Comparison of ENCODE assay signal across 8 cellular contexts in genomic region chr9:95874989-95875304, GRCh38. TPM values are rescaled to one million over a fixed set of nuclear protein-coding genes. Genes with fewer than 3 reads are reported as not detected.
A peak's percentile ranks its signal among the peaks of the same experiment; 100 is the strongest.
DNase-seq lines count a peak whose midpoint lies in the region; FAIRE-seq and TF ChIP-seq lines count a peak whose summit lies in the region.

No MANE protein-coding gene starts in this region.

- H3K27ac Mint-ChIP-seq in neural crest cell (ENCODE audit: unreplicated experiment) = no peak overlapping the region

- in situ Hi-C loops in ACHN (cut with HindIII; ENCODE audit: low pct_ligation_motif_present, low pct_unique_long_range_greater_than_20kb, low sequenced_read_pairs) = no loop called here

- DNase-seq in ACHN = peak; percentile 33
- peak; percentile 33 for DNase-seq in GM20000 (ENCODE audit: low spot score)
- DNase-seq in NCI-H524 treated with DMSO at 0.1 percent for 48 hours (lab: John Stamatoyannopoulos, UW) = peak; percentile 32
- peak; percentile 23 for DNase-seq in activated CD8-positive, alpha-beta memory T cell treated with anti-CD3 and anti-CD28 coated beads, Interleukin-2, amount 50 U/mL, for 1 hour (ENCODE audit: extremely low read depth)
- DNase-seq in endothelial cell of umbilical vein (ENCODE audit: low read depth, low spot score) = no peak
- DNase-seq in neural crest cell (ENCODE audit: low read depth, low spot score) = peak; percentile 26
- peak; percentile 44 for DNase-seq in stomach
- no peak for DNase-seq in DMS114 treated with DMSO at 0.1 percent for 48 hours (lab: John Stamatoyannopoulos, UW; ENCODE audit: unreplicated experiment)

- no peaks in the 10 kb centered on the region for H3K9me3 ChIP-seq in endothelial cell of umbilical vein (replicated peaks; ENCODE audit: control insufficient read depth, insufficient read depth, low read length)
- H3K9me3 ChIP-seq in stomach = no peaks in the 10 kb centered on the region

- H4K20me1 ChIP-seq in endothelial cell of umbilical vein (replicated peaks; ENCODE audit: control insufficient read depth, extremely low read depth, insufficient read depth, low read length) = no peaks in the 10 kb centered on the region

- H2AFZ ChIP-seq in endothelial cell of umbilical vein (ENCODE audit: low read depth, low read length) = peak overlapping the region; percentile 44

- peak overlapping the region; percentile 91 for H3K4me2 ChIP-seq in endothelial cell of umbilical vein (ENCODE audit: insufficient read depth, low read length)

- peaks cover 27% of the 10 kb centered on the region for H3K36me3 Mint-ChIP-seq in neural crest cell (ENCODE audit: low read depth)

- H3K27me3 ChIP-seq in endothelial cell of umbilical vein (ENCODE audit: control insufficient read depth in 2 of 2, insufficient read depth in 2 of 2, low read length in 2 of 2) (no peaks in the 10 kb centered on the region), stomach (no peaks in the 10 kb centered on the region)

- H3K4me3 Mint-ChIP-seq in neural crest cell = no peak overlapping the region

- H3K4me1 ChIP-seq in endothelial cell of umbilical vein (ENCODE audit: control insufficient read depth, extremely low read depth, insufficient read depth, low read length) (peaks cover 18% of the 10 kb centered on the region), stomach (peaks cover 4 to 20% (median 11%) of the 10 kb centered on the region in 4 donors)

- BruUV-seq in endothelial cell of umbilical vein (replicated peaks; lab: Mats Ljungman, UMichigan) = TSS peak; percentile 61

- no peaks in the 10 kb centered on the region for H3K9me1 ChIP-seq in endothelial cell of umbilical vein (replicated peaks; ENCODE audit: control insufficient read depth, extremely low read depth, insufficient read depth, low read length)

- no peak overlapping the region for H3K27ac ChIP-seq in endothelial cell of umbilical vein (ENCODE audit: insufficient read depth, low read depth, low read length)
- peak overlapping the region in 1 of 5 donors; percentile 99 for H3K27ac ChIP-seq in stomach

- TF ChIP-seq POLR2A in endothelial cell of umbilical vein (IDR thresholded peaks at IDR 0.05; ENCODE audit: low read depth, low read length) (no peak), stomach (IDR thresholded peaks at IDR 0.05) (no peak)

- TF ChIP-seq EP300 in stomach (IDR thresholded peaks at IDR 0.05) = no peak

- H3K9ac ChIP-seq in endothelial cell of umbilical vein (replicated peaks; ENCODE audit: extremely low read depth, insufficient read depth, low read length) = peak overlapping the region; percentile 91

- peaks cover 11% of the 10 kb centered on the region for H3K79me2 ChIP-seq in endothelial cell of umbilical vein (ENCODE audit: control insufficient read depth, insufficient read depth, low read length)

- POLR2A ChIA-PET in endothelial cell of umbilical vein (lab: Charles Lee) = interaction anchor here (0.6 to 1.7 kb wide), 5 partner anchors 36 to 364 kb away, joined by 3 to 7 read pairs (median 4); no protein-coding TSS in a partner anchor

- no peak for FAIRE-seq in endothelial cell of umbilical vein (lab: Jason Lieb, UNC)

- CTCF ChIA-PET in endothelial cell of umbilical vein (lab: Charles Lee) = interaction anchor here (0.6 to 2.9 kb wide), 11 partner anchors 14 to 148 kb away, joined by 3 to 15 read pairs (median 4); no protein-coding TSS in a partner anchor

- peaks cover 12% of the 10 kb centered on the region for H3K4me1 Mint-ChIP-seq in neural crest cell

- intact Hi-C loops in endothelial cell of umbilical vein (cut with micrococcal nuclease) = loop anchor here (1.0 to 10.0 kb wide), 12 partner anchors 18 to 690 kb away; partner anchors contain the start of gene FANCC
- intact Hi-C loops in stomach (cut with DNase I; ENCODE audit: low total_unique reads) = no loop called here

- no peaks in the 10 kb centered on the region for H3K27me3 Mint-ChIP-seq in neural crest cell (ENCODE audit: low read depth)

- H3K4me3 ChIP-seq in endothelial cell of umbilical vein (replicated peaks in 1 of 3; ENCODE audit: insufficient read depth in 1 of 3, low read depth in 1 of 3, low read length in 3 of 3) (peak overlapping the region in 1 of 3 experiments; percentile 60), stomach (no peak overlapping the region)

- H3K36me3 ChIP-seq in endothelial cell of umbilical vein (ENCODE audit: control insufficient read depth in 2 of 2, extremely low read depth in 1 of 2, insufficient read depth in 2 of 2, low read length in 2 of 2) = no peaks in the 10 kb centered on the region
- H3K36me3 ChIP-seq in stomach = peaks cover 0 to 26% (median 9%) of the 10 kb centered on the region in 4 donors

- H3K9me3 Mint-ChIP-seq in neural crest cell = peaks cover 5% of the 10 kb centered on the region

- dilution Hi-C loops in endothelial cell of umbilical vein (cut with MboI; ENCODE audit: extremely low pct_ligation_motif_present, low sequenced_read_pairs) = no loop called here

- WGBS in stomach, 5 donors = 0 to 1% (median 0%) methylated on average over 20 of the region's 20 CpGs

- TF ChIP-seq CTCF in GM20000 (IDR thresholded peaks at IDR 0.05; ENCODE audit: extremely low read depth, missing control alignments) (no peak), endothelial cell of umbilical vein (IDR thresholded peaks at IDR 0.05; ENCODE audit: extremely low read depth in 1 of 2, insufficient read depth in 1 of 2, low read depth in 1 of 2, low read length in 2 of 2) (no peak), neural crest cell (conservative IDR thresholded peaks at IDR 0.05) (no peak), stomach (IDR thresholded peaks at IDR 0.05) (no peak)

TF ChIP-seq in endothelial cell of umbilical vein, 7 proteins besides CTCF, POLR2A, EP300 and RAD21:
- no peak for TF ChIP-seq POLR2AphosphoS5 (IDR thresholded peaks at IDR 0.05; ENCODE audit: insufficient read depth, low read depth, low read length)
- TF ChIP-seq FOS (IDR thresholded peaks at IDR 0.05; ENCODE audit: borderline replicate concordance, insufficient read depth, low read length) = no peak
- no peak for TF ChIP-seq EZH2 (IDR thresholded peaks at IDR 0.05; ENCODE audit: borderline replicate concordance, low read depth, low read length, severe bottlenecking)
- TF ChIP-seq MYC (IDR thresholded peaks at IDR 0.05; ENCODE audit: low read depth, low read length) = no peak
- no peak for TF ChIP-seq GATA2 (IDR thresholded peaks at IDR 0.05; ENCODE audit: insufficient read depth, insufficient read length, low read depth, low read length)
- no peak for TF ChIP-seq JUN (IDR thresholded peaks at IDR 0.05; ENCODE audit: borderline replicate concordance, insufficient read depth, insufficient read length, low read depth)
- TF ChIP-seq MAX (IDR thresholded peaks at IDR 0.05; ENCODE audit: insufficient read depth, insufficient read length) = no peak

RNA-seq across cellular contexts. Expression of gene ERCC6L2, which starts 0.5 kb away (rescaled TPM):
- 29.6 and 31.8 TPM in 2 replicates for total RNA-seq in endothelial cell of umbilical vein
- 4.7 and 5.3 TPM in 2 replicates for polyA plus RNA-seq in endothelial cell of umbilical vein
- polyA plus RNA-seq in endothelial cell of umbilical vein (2011; cell fraction: cytosol; rRNA removed) = 7.8 and 8.3 TPM in 2 replicates
- 21.7 and 27.3 TPM in 2 replicates for polyA plus RNA-seq in endothelial cell of umbilical vein (2011; cell fraction: nucleus; rRNA removed)
- polyA plus RNA-seq in endothelial cell of umbilical vein (2012) = 12.0 and 14.0 TPM in 2 replicates
- 27.7 and 34.4 TPM in 2 replicates for polyA minus RNA-seq in endothelial cell of umbilical vein
- polyA minus RNA-seq in endothelial cell of umbilical vein (2011; cell fraction: cytosol; rRNA and poly(A)+ RNA removed) = 34.7 TPM
- polyA minus RNA-seq in endothelial cell of umbilical vein (2011; cell fraction: nucleus; rRNA and poly(A)+ RNA removed) = 58.0 and 64.9 TPM in 2 replicates
- total RNA-seq in neural crest cell = 58.1 and 64.3 TPM in 2 replicates
- total RNA-seq in stomach = 100 to 1,000 TPM in 2 of 5 donors, 10 to 100 TPM in 3; 17.7 to 218 (median 66.2) TPM
- polyA plus RNA-seq in stomach = 1 to 10 TPM; 3.9 to 6.9 (median 5.4) TPM

Comparison
In these comparisons a context has a peak if more than half of its experiments do, and no peak if none do; other contexts are left out.
1. DNase-seq: peak in ACHN (single experiment), GM20000 (single experiment), NCI-H524 treated with DMSO at 0.1 percent for 48 hours (single experiment), activated CD8-positive, alpha-beta memory T cell treated with anti-CD3 and anti-CD28 coated beads, Interleukin-2, amount 50 U/mL, for 1 hour (single experiment), neural crest cell (single experiment) and stomach (single experiment); none in endothelial cell of umbilical vein (single experiment) and DMS114 treated with DMSO at 0.1 percent for 48 hours (single experiment).